ENCODE assay signal across 8 cellular contexts in genomic region chr19:13850910-13851753, GRCh38. TPM values are rescaled to one million over a fixed set of nuclear protein-coding genes. Genes with fewer than 3 reads are reported as not detected.
DNase-seq lines count a peak whose midpoint lies in the region; ATAC-seq and TF ChIP-seq lines count a peak whose summit lies in the region.

No MANE protein-coding gene starts in this region.

- H3K36me3 ChIP-seq in SJSA1: no peaks in the 10 kb centered on the region
- no peaks in the 10 kb centered on the region for H3K36me3 ChIP-seq in heart right ventricle

- no peak for TF ChIP-seq CTCF in heart right ventricle (IDR thresholded peaks at IDR 0.05)

- no peaks in the 10 kb centered on the region for H3K9me3 ChIP-seq in SJSA1 (replicated peaks)
- H3K9me3 ChIP-seq in heart right ventricle: no peaks in the 10 kb centered on the region

- WGBS in heart right ventricle, 2 donors: 36 to 44% methylated on average over 26 of the region's 26 CpGs

- DNase-seq in GM03348 (ENCODE audit: low spot score) (peak; percentile 91), SJSA1 (ENCODE audit: low read depth in 1 of 2, low spot score in 2 of 2) (peak; percentile 97 to 99), heart right ventricle (peak; percentile 81 to 88), posterior vena cava (ENCODE audit: low spot score) (peak; percentile 96), NCI-H1436 treated with DMSO at 0.1 percent for 48 hours (lab: John Stamatoyannopoulos, UW) (no peak), GF-D8 (lab: John Stamatoyannopoulos, UW) (no peak)
- no peak for DNase-seq in NK-92 treated with Interleukin-12 subunit alpha and Interleukin-12 subunit beta, amount 100 ng/mL, for 24 hours (lab: John Stamatoyannopoulos, UW)

- peak; percentile 23 to 66 (median 48) for ATAC-seq in heart right ventricle

- H3K4me1 ChIP-seq in SJSA1 (replicated peaks) (peaks cover 64% of the 10 kb centered on the region), heart right ventricle (peaks cover 23 to 54% (median 49%) of the 10 kb centered on the region in 9 donors)

- intact Hi-C loops in heart right ventricle (cut with DNase I): no loop called here
- intact Hi-C loops in posterior vena cava (cut with DNase I): no loop called here

- H3K4me3 ChIP-seq in SJSA1 (peak overlapping the region; percentile 29), heart right ventricle (peak overlapping the region in 9 of 10 donors; percentile 10 to 53 (median 38))

- H3K27ac ChIP-seq in SJSA1 (peak overlapping the region; percentile 99), angular gyrus (ENCODE audit: low read depth, low read length) (peak overlapping the region; percentile 96), heart right ventricle (peak overlapping the region; percentile 87 to 100 (median 99))

- H3K27me3 ChIP-seq in SJSA1 (replicated peaks) (no peaks in the 10 kb centered on the region), heart right ventricle (no peaks in the 10 kb centered on the region)

RNA-seq across cellular contexts. Expression of gene NANOS3, which starts 25.8 kb away (rescaled TPM):
- total RNA-seq in SJSA1 (2014; rRNA removed; shearing (Covaris generic)): 0.50 TPM in 1 of 2 replicates, not detected in the other
- total RNA-seq in heart right ventricle: 1 to 10 TPM in 3 of 10 donors, under 1 TPM in 3, not detected in 4; 0.37 to 1.5 (median 0.98) TPM
- polyA plus RNA-seq in heart right ventricle: 1 to 10 TPM in 1 of 2 donors, under 1 TPM in 1; 0.41 to 2.9 TPM
- total RNA-seq in posterior vena cava: under 1 TPM in 1 of 2 donors, not detected in 1; 1.00 TPM

RNA-seq across cellular contexts. Expression of gene BRME1, which starts 54.8 kb away (rescaled TPM):
- 0.21 TPM in 1 of 2 replicates, not detected in the other for total RNA-seq in SJSA1 (2014; rRNA removed; shearing (Covaris generic))
- total RNA-seq in heart right ventricle (under 1 TPM in 8 of 10 donors, not detected in 2; 0.19 to 0.88 (median 0.63) TPM), posterior vena cava (1 to 10 TPM; 1.2 to 2.0 TPM)
- 1 to 10 TPM in 1 of 2 donors, under 1 TPM in 1; 0.38 to 2.0 TPM for polyA plus RNA-seq in heart right ventricle

RNA-seq across cellular contexts. Expression of gene CC2D1A, which starts 54.9 kb away (rescaled TPM):
- 12.3 and 18.3 TPM in 2 replicates for total RNA-seq in SJSA1 (2014; rRNA removed; shearing (Covaris generic))
- total RNA-seq in heart right ventricle: 10 to 100 TPM; 13.2 to 30.2 (median 19.0) TPM
- 10 to 100 TPM; 16.5 to 49.8 TPM for polyA plus RNA-seq in heart right ventricle
- total RNA-seq in posterior vena cava: 10 to 100 TPM; 16.8 to 22.6 TPM

RNA-seq across cellular contexts. Expression of gene ZSWIM4, which starts 55.9 kb away (rescaled TPM):
- total RNA-seq in SJSA1 (2014; rRNA removed; shearing (Covaris generic)): 1.9 and 2.9 TPM in 2 replicates
- total RNA-seq in heart right ventricle (1 to 10 TPM; 2.1 to 7.1 (median 3.0) TPM), posterior vena cava (1 to 10 TPM; 2.5 to 7.8 TPM)
- 1 to 10 TPM; 1.2 to 1.5 TPM for polyA plus RNA-seq in heart right ventricle

Comparison
In these comparisons a context has a peak if more than half of its experiments do, and no peak if none do; other contexts are left out.
1. DNase-seq: peak in GM03348 (single experiment), SJSA1 (2 of 2), heart right ventricle (2 of 2) and posterior vena cava (single experiment); none in NK-92 treated with Interleukin-12 subunit alpha and Interleukin-12 subunit beta, amount 100 ng/mL, for 24 hours (single experiment), NCI-H1436 treated with DMSO at 0.1 percent for 48 hours (single experiment) and GF-D8 (single experiment).
2. Peak in every context shown above with its lines, with median percentiles within 50 percentile points of each other: H3K27ac ChIP-seq.